Comparison of ENCODE assay signal across 1 cellular context in genomic region chr2:64144057-64145013, GRCh38.
TF ChIP-seq lines count a peak whose summit lies in the region.

TSS of gene PELI1 (minus strand) at chr2:64144420. CDS start at chr2:64108310, 36,110 bp downstream.

TF ChIP-seq in HEK293, 187 proteins besides CTCF, POLR2A, EP300 and RAD21 (continued from another document):
- TF ChIP-seq ZNF18 (tag by site-specific recombination; IDR thresholded peaks at IDR 0.05) (peak; percentile 54; the same call in 1 of the 2 replicates), ZIC2 (tag by site-specific recombination; IDR thresholded peaks at IDR 0.05) (no peak), ZNF394 (tag by site-specific recombination; IDR thresholded peaks at IDR 0.05; ENCODE audit: borderline replicate concordance) (peak; percentile 20; the same call in 1 of the 2 replicates), ZNF239 (tag by site-specific recombination; IDR thresholded peaks at IDR 0.05) (no peak), ZBTB10 (tag by site-specific recombination; IDR thresholded peaks at IDR 0.05) (0 out of 2 replicates have a peak, but pooled peaks have one; percentile 27), ZNF449 (tag by site-specific recombination; IDR thresholded peaks at IDR 0.05) (peak; percentile 21; the same call in 1 of the 2 replicates), ZFP3 (tag by site-specific recombination; IDR thresholded peaks at IDR 0.05; ENCODE audit: low read depth) (no peak), ZNF169 (tag by site-specific recombination; IDR thresholded peaks at IDR 0.05) (no peak), ZNF488 (tag by site-specific recombination; IDR thresholded peaks at IDR 0.05) (no peak), WT1 (tag by site-specific recombination; IDR thresholded peaks at IDR 0.05) (no peak), MYNN (tag by site-specific recombination; IDR thresholded peaks at IDR 0.05; ENCODE audit: borderline replicate concordance) (peak; percentile 72), ZSCAN18 (tag by site-specific recombination; IDR thresholded peaks at IDR 0.05) (no peak), ZNF843 (tag by site-specific recombination; IDR thresholded peaks at IDR 0.05) (0 out of 2 replicates have a peak, but pooled peaks have one; percentile 33), ZNF354C (tag by site-specific recombination; IDR thresholded peaks at IDR 0.05; ENCODE audit: borderline replicate concordance, low read depth) (no peak), ZNF561 (tag by site-specific recombination; IDR thresholded peaks at IDR 0.05; ENCODE audit: borderline replicate concordance) (peak; percentile 31; the same call in 1 of the 2 replicates), ZNF501 (tag by site-specific recombination; IDR thresholded peaks at IDR 0.05) (peak; percentile 59; the same call in 1 of the 2 replicates), ZNF596 (tag by site-specific recombination; IDR thresholded peaks at IDR 0.05) (no peak), ZNF777 (tag by site-specific recombination; IDR thresholded peaks at IDR 0.05; ENCODE audit: borderline replicate concordance) (peak; percentile 70; the same call in 1 of the 2 replicates), YY2 (tag by site-specific recombination; IDR thresholded peaks at IDR 0.05) (no peak), ZNF426 (tag by site-specific recombination; IDR thresholded peaks at IDR 0.05) (no peak), ZNF391 (tag by site-specific recombination; IDR thresholded peaks at IDR 0.05; ENCODE audit: borderline replicate concordance, low read depth) (0 out of 2 replicates have a peak, but pooled peaks have one; percentile 46), ZFHX2 (tag by site-specific recombination; conservative IDR thresholded peaks at IDR 0.05) (peak; percentile 47), ZNF645 (tag by site-specific recombination; IDR thresholded peaks at IDR 0.05) (no peak), YY1 (tag by site-specific recombination; IDR thresholded peaks at IDR 0.05) (no peak)
